In genomic region chrX:136143714-136144113, GRCh38 we compare ENCODE assay signal across 13 cellular contexts. TPM values are rescaled to one million over a fixed set of nuclear protein-coding genes. Genes with fewer than 3 reads are reported as not detected.
DNase-seq lines count a peak whose midpoint lies in the region; ATAC-seq and TF ChIP-seq lines count a peak whose summit lies in the region.
"Had no signal": no experiment of that assay in that cellular context is flagged by ENCODE, and none has a peak within 500 bp of the region (broad histone marks: within the 10 kb centered on the region; RNA-seq: fewer than 3 reads in every experiment).

No MANE protein-coding gene starts in this region.

- no peak for TF ChIP-seq CTCF in gastrocnemius medialis (IDR thresholded peaks at IDR 0.05 in 4 of 5, conservative IDR thresholded peaks at IDR 0.05 in 1 of 5)

- no peaks in the 10 kb centered on the region for H3K9me3 Mint-ChIP-seq in IgD-negative memory B cell
- no peaks in the 10 kb centered on the region for H3K9me3 Mint-ChIP-seq in activated T-helper 2 cell treated with anti-CD3 and anti-CD28 coated beads, Interferon-gamma antibody, Interleukin-2, Interleukin-4, amounts not matched to agents 10 μg/mL and 5 μg/mL and 100 μg/mL, durations not matched to agents 14 hours and 24 hours and 36 hours

- no peaks in the 10 kb centered on the region for H4K20me1 ChIP-seq in Karpas-422 (ENCODE audit: insufficient read depth, low read depth, low read length)

- H3K4me2 ChIP-seq in Karpas-422 (ENCODE audit: low read depth, low read length, poor library complexity, severe bottlenecking): no peak overlapping the region
- H3K4me2 ChIP-seq: GM23338 had no signal

- H3K27me3 ChIP-seq in gastrocnemius medialis (peaks cover 0 to 4% (median 0%) of the 10 kb centered on the region in 3 donors), Karpas-422 (ENCODE audit: low read length) (no peaks in the 10 kb centered on the region)

- peak overlapping the region; percentile 47 to 82 (median 68) for H3K4me3 Mint-ChIP-seq in IgD-negative memory B cell
- no peak overlapping the region for H3K4me3 Mint-ChIP-seq in activated T-helper 2 cell treated with anti-CD3 and anti-CD28 coated beads, Interferon-gamma antibody, Interleukin-2, Interleukin-4, amounts not matched to agents 10 μg/mL and 5 μg/mL and 100 μg/mL, durations not matched to agents 14 hours and 24 hours and 36 hours (ENCODE audit: low read depth)
- H3K4me3 Mint-ChIP-seq: GM23338 had no signal

- H3K4me3 ChIP-seq in gastrocnemius medialis (no peak overlapping the region), Karpas-422 (ENCODE audit: low read length) (no peak overlapping the region)
- H3K4me3 ChIP-seq: GM23338 had no signal

- TF ChIP-seq POLR2A in gastrocnemius medialis (IDR thresholded peaks at IDR 0.05): no peak

- peaks cover 2% of the 10 kb centered on the region for H3K27me3 Mint-ChIP-seq in IgD-negative memory B cell
- H3K27me3 Mint-ChIP-seq in activated T-helper 2 cell treated with anti-CD3 and anti-CD28 coated beads, Interferon-gamma antibody, Interleukin-2, Interleukin-4, amounts not matched to agents 10 μg/mL and 5 μg/mL and 100 μg/mL, durations not matched to agents 14 hours and 24 hours and 36 hours (ENCODE audit: low read depth): peaks cover 13% of the 10 kb centered on the region

- no peaks in the 10 kb centered on the region for H3K79me2 ChIP-seq in Karpas-422 (ENCODE audit: low read length)

- H3K27ac ChIP-seq in gastrocnemius medialis (peak overlapping the region in 1 of 4 donors; percentile 41), Karpas-422 (ENCODE audit: low read length) (no peak overlapping the region)

- peaks cover 14 to 19% (median 16%) of the 10 kb centered on the region in 3 donors for H3K4me1 Mint-ChIP-seq in IgD-negative memory B cell
- peaks cover 18% of the 10 kb centered on the region for H3K4me1 Mint-ChIP-seq in activated T-helper 2 cell treated with anti-CD3 and anti-CD28 coated beads, Interferon-gamma antibody, Interleukin-2, Interleukin-4, amounts not matched to agents 10 μg/mL and 5 μg/mL and 100 μg/mL, durations not matched to agents 14 hours and 24 hours and 36 hours (ENCODE audit: low read depth)

- no peaks in the 10 kb centered on the region for H3K36me3 ChIP-seq in gastrocnemius medialis
- no peaks in the 10 kb centered on the region for H3K36me3 ChIP-seq in Karpas-422 (ENCODE audit: insufficient read depth, low read length)

- H3K9me3 ChIP-seq in gastrocnemius medialis (no peaks in the 10 kb centered on the region), Karpas-422 (ENCODE audit: low read length) (no peaks in the 10 kb centered on the region)

- H3K36me3 Mint-ChIP-seq in IgD-negative memory B cell: peaks cover 2% of the 10 kb centered on the region
- H3K36me3 Mint-ChIP-seq in activated T-helper 2 cell treated with anti-CD3 and anti-CD28 coated beads, Interferon-gamma antibody, Interleukin-2, Interleukin-4, amounts not matched to agents 10 μg/mL and 5 μg/mL and 100 μg/mL, durations not matched to agents 14 hours and 24 hours and 36 hours (ENCODE audit: low read depth): no peaks in the 10 kb centered on the region

- H3K4me1 ChIP-seq in gastrocnemius medialis (no peaks in the 10 kb centered on the region), Karpas-422 (ENCODE audit: low read length) (no peaks in the 10 kb centered on the region)

- no peak overlapping the region for H2AFZ ChIP-seq in Karpas-422 (ENCODE audit: low read length)
- H2AFZ ChIP-seq: GM23338 had no signal

- no peaks in the 10 kb centered on the region for H3K9me2 ChIP-seq in Karpas-422 (replicated peaks; ENCODE audit: insufficient read depth, low read length)

- intact Hi-C loops in activated T-helper 2 cell treated with anti-CD3 and anti-CD28 coated beads, Interferon-gamma antibody, Interleukin-2, Interleukin-4, amounts not matched to agents 10 μg/mL and 5 μg/mL and 100 μg/mL, durations not matched to agents 14 hours and 24 hours and 36 hours (cut with micrococcal nuclease): no loop called here
- intact Hi-C loops in gastrocnemius medialis (cut with DNase I; ENCODE audit: low total_unique reads): loop anchor here (1.0 kb wide), 1 partner anchor 111 kb away; no protein-coding TSS in a partner anchor

- in situ Hi-C loops in gastrocnemius medialis (cut with MboI; ENCODE audit: low sequenced_read_pairs in 4 of 4): no loop called here

- ATAC-seq in gastrocnemius medialis: peak; percentile 17 to 32
- ATAC-seq: esophagus mucosa, GM23338, left colon, right cardiac atrium had no signal

- DNase-seq in NOMO-1 treated with DMSO at 0.1 percent for 48 hours (lab: John Stamatoyannopoulos, UW; ENCODE audit: unreplicated experiment) (peak; percentile 35), NOMO-1 treated with dmso at 0.1 percent for 144 hours (lab: John Stamatoyannopoulos, UW; ENCODE audit: unreplicated experiment) (no peak), gastrocnemius medialis (no peak), Karpas-422 (no peak), NCI-H1417 (lab: John Stamatoyannopoulos, UW) (no peak), SHP77 (lab: John Stamatoyannopoulos, UW) (no peak)
- DNase-seq in activated T-helper 2 cell treated with anti-CD3 and anti-CD28 coated beads, Interferon-gamma antibody, Interleukin-2, Interleukin-4, amounts not matched to agents 10 μg/mL and 5 μg/mL and 100 μg/mL, durations not matched to agents 14 hours and 24 hours and 36 hours (ENCODE audit: low spot score): no peak
- DNase-seq: left colon, NCI-H1105 treated with DMSO at 0.1 percent for 48 hours, right cardiac atrium had no signal

- H3K9ac ChIP-seq in Karpas-422 (ENCODE audit: low read length): no peak overlapping the region

- H3K27ac Mint-ChIP-seq in IgD-negative memory B cell: no peak overlapping the region
- peak overlapping the region; percentile 54 for H3K27ac Mint-ChIP-seq in activated T-helper 2 cell treated with anti-CD3 and anti-CD28 coated beads, Interferon-gamma antibody, Interleukin-2, Interleukin-4, amounts not matched to agents 10 μg/mL and 5 μg/mL and 100 μg/mL, durations not matched to agents 14 hours and 24 hours and 36 hours
- H3K27ac Mint-ChIP-seq: GM23338 had no signal

RNA-seq across cellular contexts. Expression of gene FHL1, which starts 3.6 kb away (rescaled TPM):
- polyA plus RNA-seq in IgD-negative memory B cell: 10.7 TPM
- total RNA-seq in activated T-helper 2 cell treated with anti-CD3 and anti-CD28 coated beads, Interferon-gamma antibody, Interleukin-2, Interleukin-4, amounts not matched to agents 10 μg/mL and 5 μg/mL and 100 μg/mL, durations not matched to agents 14 hours and 24 hours and 36 hours: 4.5 and 8.1 TPM in 2 replicates
- total RNA-seq in gastrocnemius medialis: 1,000 to 10,000 TPM; 2,023 to 8,069 (median 7,102) TPM
- total RNA-seq in Karpas-422 (2014; rRNA removed; shearing (Covaris generic); ENCODE audit: low replicate concordance): not detected in 2 replicates

Comparison
In these comparisons a context has a peak if more than half of its experiments do, and no peak if none do; other contexts are left out.
1. RNA of gene FHL1, which starts 3.6 kb away (total RNA-seq): 2,023 to 8,069 TPM in gastrocnemius medialis; 4.5 to 8.1 TPM in activated T-helper 2 cell treated with anti-CD3 and anti-CD28 coated beads, Interferon-gamma antibody, Interleukin-2, Interleukin-4, amounts not matched to agents 10 μg/mL and 5 μg/mL and 100 μg/mL, durations not matched to agents 14 hours and 24 hours and 36 hours and not detected in Karpas-422; every median in the first group is over 100 times any median in the second.